17 cellular contexts compared by ENCODE assay signal in the genomic region with DNA sequence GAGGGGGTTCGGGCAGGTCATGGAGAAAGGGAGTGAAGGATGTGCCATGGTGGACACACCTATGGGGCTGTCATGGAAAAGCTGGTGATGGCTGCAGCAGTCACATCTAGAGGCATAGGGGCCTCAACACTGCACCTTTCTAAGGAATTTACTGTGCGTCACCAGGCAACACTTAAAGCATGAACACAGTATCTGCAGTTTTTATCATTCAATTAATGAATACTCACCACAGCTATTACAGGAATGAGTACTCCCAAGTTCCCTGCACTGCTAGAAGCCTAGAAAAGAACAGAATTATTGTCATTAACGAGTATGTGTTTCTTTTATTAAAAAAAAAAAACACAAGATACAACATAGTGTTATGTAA. TPM values are rescaled to one million over a fixed set of nuclear protein-coding genes. Genes with fewer than 3 reads are reported as not detected.
"Had no signal": no experiment of that assay in that cellular context is flagged by ENCODE, and none has a peak within 500 bp of the region (broad histone marks: within the 10 kb centered on the region; RNA-seq: fewer than 3 reads in every experiment).

No MANE protein-coding gene starts in this region.

- H3K4me1 Mint-ChIP-seq: activated CD4-positive, alpha-beta T cell treated with anti-CD3 and anti-CD28 coated beads, Interleukin-2, amount 10 ng/mL, durations not matched to agents 24 days and 14 days; activated naive CD8-positive, alpha-beta T cell treated with anti-CD3 and anti-CD28 coated beads, Interleukin-2, amount 50 U/mL, for 24 hours; WTC11 had no signal

- ATAC-seq: activated naive CD8-positive, alpha-beta T cell treated with anti-CD3 and anti-CD28 coated beads, Interleukin-2, amount 50 U/mL, for 24 hours; natural killer cell; T-helper 17 cell; WTC11 had no signal

- H3K27ac Mint-ChIP-seq: activated CD4-positive, alpha-beta T cell treated with anti-CD3 and anti-CD28 coated beads, Interleukin-2, amount 10 ng/mL, durations not matched to agents 24 days and 14 days; activated naive CD8-positive, alpha-beta T cell treated with anti-CD3 and anti-CD28 coated beads, Interleukin-2, amount 50 U/mL, for 24 hours; activated T-helper 1 cell treated with anti-CD3 and anti-CD28 coated beads, Interleukin-12 subunit alpha, Interleukin-12 subunit beta, Interleukin-2, Interleukin-4 antibody, amounts not matched to agents 30 ng/mL and 10 ng/mL and 1 ng/mL, durations not matched to agents 14 hours and 24 hours and 36 hours had no signal

- H3K4me3 ChIP-seq: esophagus muscularis mucosa, prostate gland, sigmoid colon, testis had no signal

- H3K27me3 Mint-ChIP-seq: activated CD4-positive, alpha-beta T cell treated with anti-CD3 and anti-CD28 coated beads, Interleukin-2, amount 10 ng/mL, durations not matched to agents 24 days and 14 days; activated naive CD8-positive, alpha-beta T cell treated with anti-CD3 and anti-CD28 coated beads, Interleukin-2, amount 50 U/mL, for 24 hours; T-helper 17 cell had no signal

- H3K4me3 Mint-ChIP-seq: activated CD4-positive, alpha-beta T cell treated with anti-CD3 and anti-CD28 coated beads, Interleukin-2, amount 10 ng/mL, durations not matched to agents 24 days and 14 days; activated naive CD8-positive, alpha-beta T cell treated with anti-CD3 and anti-CD28 coated beads, Interleukin-2, amount 50 U/mL, for 24 hours; activated T-helper 1 cell treated with anti-CD3 and anti-CD28 coated beads, Interleukin-12 subunit alpha, Interleukin-12 subunit beta, Interleukin-2, Interleukin-4 antibody, amounts not matched to agents 30 ng/mL and 10 ng/mL and 1 ng/mL, durations not matched to agents 14 hours and 24 hours and 36 hours; natural killer cell; T-helper 17 cell; WTC11 had no signal

- H3K27ac ChIP-seq: brain microvascular endothelial cell, prostate gland, sigmoid colon, testis had no signal

- H3K4me1 ChIP-seq: prostate gland, sigmoid colon had no signal

- DNase-seq: activated CD4-positive, alpha-beta T cell treated with anti-CD3 and anti-CD28 coated beads, Interleukin-2, amount 10 ng/mL, durations not matched to agents 24 days and 14 days; activated naive CD4-positive, alpha-beta T cell treated with Interleukin-2 at 50 U/mL for 16 hours; activated naive CD8-positive, alpha-beta T cell treated with anti-CD3 and anti-CD28 coated beads, Interleukin-2, amount 50 U/mL, for 24 hours; brain microvascular endothelial cell; foreskin fibroblast; mammary epithelial cell; natural killer cell; sigmoid colon; stimulated activated CD4-positive, alpha-beta T cell treated with anti-CD3 and anti-CD28 coated beads, Interleukin-12 subunit alpha, Interleukin-12 subunit beta, amount 100 ng/mL, for 4 hours; stimulated activated naive CD4-positive, alpha-beta T cell treated with Interleukin-2 at 50 U/mL for 16 hours; T-helper 17 cell; testis had no signal

- H3K9me3 ChIP-seq: esophagus muscularis mucosa, prostate gland, sigmoid colon, testis had no signal

- H3K27me3 ChIP-seq: brain microvascular endothelial cell, esophagus muscularis mucosa, sigmoid colon, testis had no signal

- H3K9me3 Mint-ChIP-seq: activated CD4-positive, alpha-beta T cell treated with anti-CD3 and anti-CD28 coated beads, Interleukin-2, amount 10 ng/mL, durations not matched to agents 24 days and 14 days; activated naive CD8-positive, alpha-beta T cell treated with anti-CD3 and anti-CD28 coated beads, Interleukin-2, amount 50 U/mL, for 24 hours; activated T-helper 1 cell treated with anti-CD3 and anti-CD28 coated beads, Interleukin-12 subunit alpha, Interleukin-12 subunit beta, Interleukin-2, Interleukin-4 antibody, amounts not matched to agents 30 ng/mL and 10 ng/mL and 1 ng/mL, durations not matched to agents 14 hours and 24 hours and 36 hours; natural killer cell; WTC11 had no signal

RNA-seq across cellular contexts. Expression of a gene that starts 19.0 kb away (rescaled TPM):
- total RNA-seq: activated CD4-positive, alpha-beta T cell treated with anti-CD3 and anti-CD28 coated beads, Interleukin-2, amount 10 ng/mL, durations not matched to agents 24 days and 14 days; activated T-helper 1 cell treated with anti-CD3 and anti-CD28 coated beads, Interleukin-12 subunit alpha, Interleukin-12 subunit beta, Interleukin-2, Interleukin-4 antibody, amounts not matched to agents 30 ng/mL and 10 ng/mL and 1 ng/mL, durations not matched to agents 14 hours and 24 hours and 36 hours; chondrocyte; mammary epithelial cell; prostate gland; sigmoid colon; T-helper 17 cell had no signal
- polyA plus RNA-seq: mammary epithelial cell had no signal
